Comparison of ENCODE assay signal across 26 cellular contexts in genomic region chr6:170256641-170257040, GRCh38.
"Had no signal": no experiment of that assay in that cellular context is flagged by ENCODE, and none has a peak within 500 bp of the region (broad histone marks: within the 10 kb centered on the region; RNA-seq: fewer than 3 reads in every experiment).

No MANE protein-coding gene starts in this region.

- H3K36me3 Mint-ChIP-seq: naive thymus-derived CD8-positive, alpha-beta T cell; stimulated activated naive B cell treated with anti-CD40 and anti-IgM and Interleukin-4, amounts not matched to agents 10 μg/mL and 1 μg/mL and 100 μg/mL, for 72 hours had no signal

- DNase-seq: cortex of kidney; effector memory CD8-positive, alpha-beta T cell; erythroblast; esophagus squamous epithelium; foreskin melanocyte; glutamatergic neuron; heart right ventricle; hippocampal formation; left ventricle myocardium inferior; lower lobe of right lung; small intestine; stimulated activated CD4-positive, alpha-beta T cell treated with anti-CD3 and anti-CD28 coated beads, Interleukin-15, amount 100 ng/mL, for 24 hours; stimulated activated CD4-positive, alpha-beta T cell treated with anti-CD3 and anti-CD28 coated beads, Interleukin-2, amount 100 ng/mL, for 48 hours; stimulated activated naive B cell treated with anti-CD40 and anti-IgM and Interleukin-4, amounts not matched to agents 10 μg/mL and 1 μg/mL and 100 μg/mL, for 72 hours; transverse colon; upper lobe of right lung; uterus had no signal

- H3K27ac ChIP-seq: esophagus squamous epithelium, heart right ventricle, left ventricle myocardium inferior, lower lobe of right lung, parathyroid adenoma, prostate gland, right atrium auricular region, transverse colon, upper lobe of right lung, uterus had no signal

- H3K9me3 Mint-ChIP-seq: effector memory CD8-positive, alpha-beta T cell; naive thymus-derived CD8-positive, alpha-beta T cell; neural crest cell; stimulated activated naive B cell treated with anti-CD40 and anti-IgM and Interleukin-4, amounts not matched to agents 10 μg/mL and 1 μg/mL and 100 μg/mL, for 72 hours; stimulated activated naive CD8-positive, alpha-beta T cell treated with anti-CD3 and anti-CD28 coated beads, Interleukin-15, Interleukin-2, amounts not matched to agents 100 ng/mL and 50 ng/mL, for 24 hours had no signal

- H3K27ac Mint-ChIP-seq: effector memory CD8-positive, alpha-beta T cell; stimulated activated naive B cell treated with anti-CD40 and anti-IgM and Interleukin-4, amounts not matched to agents 10 μg/mL and 1 μg/mL and 100 μg/mL, for 72 hours; stimulated activated naive CD8-positive, alpha-beta T cell treated with anti-CD3 and anti-CD28 coated beads, Interleukin-15, Interleukin-2, amounts not matched to agents 100 ng/mL and 50 ng/mL, for 24 hours had no signal

- H3K4me3 ChIP-seq: esophagus squamous epithelium, heart right ventricle, left ventricle myocardium inferior, lower lobe of right lung, prostate gland, right atrium auricular region, transverse colon, upper lobe of right lung, uterus had no signal

- H3K79me2 ChIP-seq: parathyroid adenoma had no signal

- H3K27me3 Mint-ChIP-seq: stimulated activated naive CD8-positive, alpha-beta T cell treated with anti-CD3 and anti-CD28 coated beads, Interleukin-15, Interleukin-2, amounts not matched to agents 100 ng/mL and 50 ng/mL, for 24 hours had no signal

- H3K36me3 ChIP-seq: esophagus squamous epithelium, heart right ventricle, left ventricle myocardium inferior, lower lobe of right lung, prostate gland, right atrium auricular region, transverse colon, upper lobe of right lung, uterus had no signal

- H3K9me3 ChIP-seq: esophagus squamous epithelium, heart right ventricle, left ventricle myocardium inferior, lower lobe of right lung, prostate gland, right atrium auricular region, transverse colon, upper lobe of right lung, uterus had no signal

- H3K9ac ChIP-seq: parathyroid adenoma had no signal

- H2AFZ ChIP-seq: parathyroid adenoma had no signal

- H3K4me1 ChIP-seq: heart right ventricle, left ventricle myocardium inferior, lower lobe of right lung, parathyroid adenoma, prostate gland, right atrium auricular region, transverse colon, upper lobe of right lung, uterus had no signal

- FAIRE-seq: endometrium, islet of Langerhans, small intestine had no signal

- H3K27me3 ChIP-seq: right atrium auricular region, transverse colon, uterus had no signal

- H3K4me3 Mint-ChIP-seq: effector memory CD8-positive, alpha-beta T cell; naive thymus-derived CD8-positive, alpha-beta T cell; neural crest cell; stimulated activated naive B cell treated with anti-CD40 and anti-IgM and Interleukin-4, amounts not matched to agents 10 μg/mL and 1 μg/mL and 100 μg/mL, for 72 hours; stimulated activated naive CD8-positive, alpha-beta T cell treated with anti-CD3 and anti-CD28 coated beads, Interleukin-15, Interleukin-2, amounts not matched to agents 100 ng/mL and 50 ng/mL, for 24 hours had no signal

- H3K4me1 Mint-ChIP-seq: neural crest cell; stimulated activated naive B cell treated with anti-CD40 and anti-IgM and Interleukin-4, amounts not matched to agents 10 μg/mL and 1 μg/mL and 100 μg/mL, for 72 hours had no signal

- ATAC-seq: effector memory CD8-positive, alpha-beta T cell; heart right ventricle; left colon; lower lobe of right lung; naive thymus-derived CD8-positive, alpha-beta T cell; stimulated activated naive B cell treated with anti-CD40 and anti-IgM and Interleukin-4, amounts not matched to agents 10 μg/mL and 1 μg/mL and 100 μg/mL, for 72 hours; upper lobe of right lung had no signal
